14 cellular contexts compared by ENCODE assay signal in the genomic region with DNA sequence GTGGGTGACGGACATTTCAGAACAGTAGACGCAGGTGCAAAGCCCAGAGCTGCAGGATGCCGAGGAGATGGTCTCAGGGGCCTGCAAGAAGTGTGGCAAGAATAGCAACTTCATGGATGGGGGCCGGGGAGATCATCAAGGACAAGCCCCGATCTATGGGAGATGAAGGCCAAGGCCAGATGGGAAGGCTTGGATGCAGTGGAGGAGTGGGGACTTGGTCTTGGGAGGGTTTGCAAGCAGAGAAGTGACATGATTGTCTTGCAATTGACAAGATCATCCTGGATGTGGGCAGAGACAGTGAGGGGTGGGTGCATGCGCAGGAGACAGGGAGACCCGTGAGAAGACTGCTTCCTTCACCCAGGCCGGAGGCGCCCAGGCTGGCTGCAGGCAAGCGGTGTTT.
DNase-seq lines count a peak whose midpoint lies in the region; ATAC-seq and TF ChIP-seq lines count a peak whose summit lies in the region.
"Had no signal": no experiment of that assay in that cellular context is flagged by ENCODE, and none has a peak within 500 bp of the region (broad histone marks: within the 10 kb centered on the region; RNA-seq: fewer than 3 reads in every experiment).

No MANE protein-coding gene starts in this region.

- peaks cover 1% of the 10 kb centered on the region for H3K36me3 Mint-ChIP-seq in T-helper 2 cell treated with Interferon-gamma antibody and Interleukin-4, amounts not matched to agents 5 μg/mL and 100 μg/mL, for 36 hours (ENCODE audit: low read depth)
- H3K36me3 Mint-ChIP-seq in CD4-positive, CD25-positive, alpha-beta regulatory T cell, result peaks cover 35% of the 10 kb centered on the region
- peaks cover 18% of the 10 kb centered on the region for H3K36me3 Mint-ChIP-seq in neural progenitor cell
- no peaks in the 10 kb centered on the region for H3K36me3 Mint-ChIP-seq in stimulated activated effector memory CD8-positive, alpha-beta T cell treated with anti-CD3 and anti-CD28 coated beads, Interleukin-12 subunit alpha, Interleukin-12 subunit beta, amount 100 ng/mL, for 72 hours

- H3K9me3 Mint-ChIP-seq in T-helper 2 cell treated with Interferon-gamma antibody and Interleukin-4, amounts not matched to agents 5 μg/mL and 100 μg/mL, for 36 hours, result no peaks in the 10 kb centered on the region
- H3K9me3 Mint-ChIP-seq in CD4-positive, CD25-positive, alpha-beta regulatory T cell, result peaks cover 0 to 12% (median 0%) of the 10 kb centered on the region in 7 donors
- peaks cover 23% of the 10 kb centered on the region for H3K9me3 Mint-ChIP-seq in neural progenitor cell
- H3K9me3 Mint-ChIP-seq in stimulated activated effector memory CD8-positive, alpha-beta T cell treated with anti-CD3 and anti-CD28 coated beads, Interleukin-12 subunit alpha, Interleukin-12 subunit beta, amount 100 ng/mL, for 72 hours, result no peaks in the 10 kb centered on the region

- H3K4me2 ChIP-seq in neural progenitor cell, result no peak overlapping the region
- H3K4me2 ChIP-seq: BLaER1 had no signal

- no peak overlapping the region for H3K9ac ChIP-seq in neural progenitor cell
- H3K9ac ChIP-seq: BLaER1, GM23248 had no signal

- H3K27ac ChIP-seq in CD4-positive, CD25-positive, alpha-beta regulatory T cell (ENCODE audit: insufficient read depth, low read length, poor library complexity, severe bottlenecking), result no peak overlapping the region
- H3K27ac ChIP-seq in neural progenitor cell (no peak overlapping the region), spleen (no peak overlapping the region)
- H3K27ac ChIP-seq: 22Rv1, BLaER1, GM23248, HL-60 had no signal

- TF ChIP-seq CTCF in neural progenitor cell (IDR thresholded peaks at IDR 0.05), result no peak
- no peak for TF ChIP-seq CTCF in spleen (IDR thresholded peaks at IDR 0.05 in 8 of 11, conservative IDR thresholded peaks at IDR 0.05 in 3 of 11)

- WGBS in spleen, 5 donors, result 88 to 92% (median 89%) methylated on average over 10 of the region's 10 CpGs

- peaks cover 1 to 7% of the 10 kb centered on the region in 2 experiments for H3K9me3 ChIP-seq in CD4-positive, CD25-positive, alpha-beta regulatory T cell (ENCODE audit: control insufficient read depth in 2 of 2, low read length in 2 of 2)
- H3K9me3 ChIP-seq in neural progenitor cell (ENCODE audit: low read depth), result no peaks in the 10 kb centered on the region
- peaks cover 0 to 25% (median 16%) of the 10 kb centered on the region in 8 donors for H3K9me3 ChIP-seq in spleen

- no peak overlapping the region for H3K4me3 Mint-ChIP-seq in T-helper 2 cell treated with Interferon-gamma antibody and Interleukin-4, amounts not matched to agents 5 μg/mL and 100 μg/mL, for 36 hours
- no peak overlapping the region for H3K4me3 Mint-ChIP-seq in CD4-positive, CD25-positive, alpha-beta regulatory T cell
- H3K4me3 Mint-ChIP-seq in neural progenitor cell, result no peak overlapping the region
- no peak overlapping the region for H3K4me3 Mint-ChIP-seq in stimulated activated effector memory CD8-positive, alpha-beta T cell treated with anti-CD3 and anti-CD28 coated beads, Interleukin-12 subunit alpha, Interleukin-12 subunit beta, amount 100 ng/mL, for 72 hours

- H3F3A ChIP-seq in neural progenitor cell (ENCODE audit: low read depth), result no peaks in the 10 kb centered on the region

- no peaks in the 10 kb centered on the region for H3K79me2 ChIP-seq in neural progenitor cell (ENCODE audit: low read depth)

- no peak for ATAC-seq in CD4-positive, CD25-positive, alpha-beta regulatory T cell (ENCODE audit: low read depth in 2 of 2)
- no peak for ATAC-seq in stimulated activated effector memory CD8-positive, alpha-beta T cell treated with anti-CD3 and anti-CD28 coated beads, Interleukin-12 subunit alpha, Interleukin-12 subunit beta, amount 100 ng/mL, for 72 hours
- ATAC-seq: HCT116 had no signal

- H3K4me1 Mint-ChIP-seq in T-helper 2 cell treated with Interferon-gamma antibody and Interleukin-4, amounts not matched to agents 5 μg/mL and 100 μg/mL, for 36 hours (ENCODE audit: low read depth), result no peaks in the 10 kb centered on the region
- no peaks in the 10 kb centered on the region for H3K4me1 Mint-ChIP-seq in CD4-positive, CD25-positive, alpha-beta regulatory T cell
- H3K4me1 Mint-ChIP-seq in neural progenitor cell, result peaks cover 13% of the 10 kb centered on the region
- no peaks in the 10 kb centered on the region for H3K4me1 Mint-ChIP-seq in stimulated activated effector memory CD8-positive, alpha-beta T cell treated with anti-CD3 and anti-CD28 coated beads, Interleukin-12 subunit alpha, Interleukin-12 subunit beta, amount 100 ng/mL, for 72 hours

- H3K27me3 ChIP-seq in CD4-positive, CD25-positive, alpha-beta regulatory T cell (ENCODE audit: control insufficient read depth, insufficient read depth, low read length), result no peaks in the 10 kb centered on the region
- no peaks in the 10 kb centered on the region for H3K27me3 ChIP-seq in neural progenitor cell
- no peaks in the 10 kb centered on the region for H3K27me3 ChIP-seq in spleen (replicated peaks in 1 of 7)
- H3K27me3 ChIP-seq: BLaER1 had no signal

- no peaks in the 10 kb centered on the region for H3K27me3 Mint-ChIP-seq in T-helper 2 cell treated with Interferon-gamma antibody and Interleukin-4, amounts not matched to agents 5 μg/mL and 100 μg/mL, for 36 hours (ENCODE audit: low read depth)
- no peaks in the 10 kb centered on the region for H3K27me3 Mint-ChIP-seq in CD4-positive, CD25-positive, alpha-beta regulatory T cell
- peaks cover 10% of the 10 kb centered on the region for H3K27me3 Mint-ChIP-seq in neural progenitor cell (ENCODE audit: insufficient read depth, low read depth)

- intact Hi-C loops in spleen (cut with DNase I; ENCODE audit: low total_unique reads), result no loop called here

- TF ChIP-seq POLR2A in spleen (IDR thresholded peaks at IDR 0.05), result no peak

- no peak overlapping the region for H2AFZ ChIP-seq in neural progenitor cell (replicated peaks)
- H2AFZ ChIP-seq: GM23248 had no signal

- no peak for DNase-seq in T-helper 2 cell treated with Interferon-gamma antibody and Interleukin-4, amounts not matched to agents 5 μg/mL and 100 μg/mL, for 36 hours (ENCODE audit: low spot score)
- DNase-seq in T-helper 2 cell (no peak), neural progenitor cell (ENCODE audit: low spot score) (no peak), spleen (no peak), NCI-H1930 (lab: John Stamatoyannopoulos, UW) (no peak)
- no peak for DNase-seq in CD4-positive, CD25-positive, alpha-beta regulatory T cell
- no peak for DNase-seq in stimulated activated effector memory CD8-positive, alpha-beta T cell treated with anti-CD3 and anti-CD28 coated beads, Interleukin-12 subunit alpha, Interleukin-12 subunit beta, amount 100 ng/mL, for 72 hours (ENCODE audit: low spot score in 2 of 2)
- DNase-seq: AML-193, DMS 273 treated with DMSO at 0.1 percent for 48 hours, GM23248 had no signal

- no peaks in the 10 kb centered on the region for H3K36me3 ChIP-seq in CD4-positive, CD25-positive, alpha-beta regulatory T cell (ENCODE audit: control insufficient read depth, insufficient read depth, low read length)
- H3K36me3 ChIP-seq in neural progenitor cell, result no peaks in the 10 kb centered on the region
- H3K36me3 ChIP-seq in spleen, result peaks cover 0 to 22% (median 0%) of the 10 kb centered on the region in 6 donors

- H4K20me1 ChIP-seq in neural progenitor cell (ENCODE audit: low read depth), result peaks cover 6% of the 10 kb centered on the region
- H4K20me1 ChIP-seq: BLaER1 had no signal

- H3K4me3 ChIP-seq in CD4-positive, CD25-positive, alpha-beta regulatory T cell (ENCODE audit: low read depth, low read length), result no peak overlapping the region
- no peak overlapping the region for H3K4me3 ChIP-seq in neural progenitor cell
- H3K4me3 ChIP-seq in spleen, result no peak overlapping the region
- H3K4me3 ChIP-seq: BLaER1, GM23248 had no signal

- no peaks in the 10 kb centered on the region for H3K4me1 ChIP-seq in CD4-positive, CD25-positive, alpha-beta regulatory T cell (ENCODE audit: control insufficient read depth, insufficient read depth, low read length, poor library complexity, severe bottlenecking)
- H3K4me1 ChIP-seq in neural progenitor cell (peaks cover 13% of the 10 kb centered on the region), spleen (peaks cover 0 to 8% (median 0%) of the 10 kb centered on the region in 6 donors)

- peak overlapping the region; percentile 11 for H3K27ac Mint-ChIP-seq in T-helper 2 cell treated with Interferon-gamma antibody and Interleukin-4, amounts not matched to agents 5 μg/mL and 100 μg/mL, for 36 hours
- H3K27ac Mint-ChIP-seq in CD4-positive, CD25-positive, alpha-beta regulatory T cell, result peak overlapping the region in 2 of 3 donors; percentile 11 to 52
- peak overlapping the region; percentile 23 for H3K27ac Mint-ChIP-seq in neural progenitor cell
- H3K27ac Mint-ChIP-seq in stimulated activated effector memory CD8-positive, alpha-beta T cell treated with anti-CD3 and anti-CD28 coated beads, Interleukin-12 subunit alpha, Interleukin-12 subunit beta, amount 100 ng/mL, for 72 hours, result peak overlapping the region; percentile 46
